ENCODE assay signal across 30 cellular contexts in genomic region chr1:167084739-167085138, GRCh38. TPM values are rescaled to one million over a fixed set of nuclear protein-coding genes. Genes with fewer than 3 reads are reported as not detected.
"Had no signal": no experiment of that assay in that cellular context is flagged by ENCODE, and none has a peak within 500 bp of the region (broad histone marks: within the 10 kb centered on the region; RNA-seq: fewer than 3 reads in every experiment).

No MANE protein-coding gene starts in this region.

- H3K9me3 ChIP-seq: gastrocnemius medialis, neutrophil, psoas muscle, sigmoid colon, spleen, thoracic aorta, vagina had no signal

- DNase-seq: dorsolateral prefrontal cortex; effector CD4-positive, alpha-beta T cell; foreskin fibroblast; gastrocnemius medialis; head of caudate nucleus; kidney; naive B cell; psoas muscle; right cardiac atrium; sigmoid colon; spleen; stimulated activated CD4-positive, alpha-beta T cell treated with anti-CD3 and anti-CD28 coated beads, Interleukin-4, amount 100 ng/mL, for 4 hours; stimulated activated naive B cell treated with anti-CD40 and anti-IgM and Interleukin-4, amounts not matched to agents 10 μg/mL and 1 μg/mL and 100 μg/mL, for 72 hours; trophoblast cell had no signal

- H3K4me3 ChIP-seq: dorsolateral prefrontal cortex, gastrocnemius medialis, lung, psoas muscle, sigmoid colon, spleen, thoracic aorta, vagina had no signal

- H3K27ac ChIP-seq: dorsolateral prefrontal cortex, epithelial cell of prostate, neutrophil, psoas muscle, spleen, thoracic aorta, vagina had no signal

- H3K4me3 Mint-ChIP-seq: memory B cell; naive B cell; natural killer cell treated with Interleukin-12 subunit alpha and Interleukin-12 subunit beta and Interleukin-15 and Interleukin-18, amount 100 ng/mL, for 72 hours; neural crest cell; stimulated activated naive B cell treated with anti-CD40 and anti-IgM and Interleukin-4, amounts not matched to agents 10 μg/mL and 1 μg/mL and 100 μg/mL, for 72 hours; stimulated activated naive CD8-positive, alpha-beta T cell treated with anti-CD3 and anti-CD28 coated beads, Interleukin-15, Interleukin-2, amounts not matched to agents 100 ng/mL and 50 ng/mL, for 24 hours had no signal

- H3K27me3 Mint-ChIP-seq: stimulated activated naive CD8-positive, alpha-beta T cell treated with anti-CD3 and anti-CD28 coated beads, Interleukin-15, Interleukin-2, amounts not matched to agents 100 ng/mL and 50 ng/mL, for 24 hours had no signal

- H3K36me3 ChIP-seq: gastrocnemius medialis, neutrophil, sigmoid colon, spleen, thoracic aorta, vagina had no signal

- H3K27me3 ChIP-seq: gastrocnemius medialis, neutrophil, vagina had no signal

- H3K27ac Mint-ChIP-seq: memory B cell; naive B cell; natural killer cell treated with Interleukin-12 subunit alpha and Interleukin-12 subunit beta and Interleukin-15 and Interleukin-18, amount 100 ng/mL, for 72 hours; stimulated activated naive B cell treated with anti-CD40 and anti-IgM and Interleukin-4, amounts not matched to agents 10 μg/mL and 1 μg/mL and 100 μg/mL, for 72 hours; stimulated activated naive CD8-positive, alpha-beta T cell treated with anti-CD3 and anti-CD28 coated beads, Interleukin-15, Interleukin-2, amounts not matched to agents 100 ng/mL and 50 ng/mL, for 24 hours had no signal

- H3K9me3 Mint-ChIP-seq: natural killer cell treated with Interleukin-12 subunit alpha and Interleukin-12 subunit beta and Interleukin-15 and Interleukin-18, amount 100 ng/mL, for 72 hours; neural crest cell; stimulated activated naive B cell treated with anti-CD40 and anti-IgM and Interleukin-4, amounts not matched to agents 10 μg/mL and 1 μg/mL and 100 μg/mL, for 72 hours; stimulated activated naive CD8-positive, alpha-beta T cell treated with anti-CD3 and anti-CD28 coated beads, Interleukin-15, Interleukin-2, amounts not matched to agents 100 ng/mL and 50 ng/mL, for 24 hours had no signal

- H3K36me3 Mint-ChIP-seq: memory B cell; natural killer cell treated with Interleukin-12 subunit alpha and Interleukin-12 subunit beta and Interleukin-15 and Interleukin-18, amount 100 ng/mL, for 72 hours; stimulated activated naive B cell treated with anti-CD40 and anti-IgM and Interleukin-4, amounts not matched to agents 10 μg/mL and 1 μg/mL and 100 μg/mL, for 72 hours had no signal

- ATAC-seq: esophagus mucosa; gastrocnemius medialis; left lobe of liver; natural killer cell treated with Interleukin-12 subunit alpha and Interleukin-12 subunit beta and Interleukin-15 and Interleukin-18, amount 100 ng/mL, for 72 hours; psoas muscle; right cardiac atrium; stimulated activated naive B cell treated with anti-CD40 and anti-IgM and Interleukin-4, amounts not matched to agents 10 μg/mL and 1 μg/mL and 100 μg/mL, for 72 hours had no signal

- H3K4me1 ChIP-seq: sigmoid colon, vagina had no signal

RNA-seq across cellular contexts. Expression of gene GPA33, which starts 5.4 kb away (rescaled TPM):
- total RNA-seq: esophagus mucosa; glomerular endothelial cell; natural killer cell treated with Interleukin-12 subunit alpha and Interleukin-12 subunit beta and Interleukin-15 and Interleukin-18, amount 100 ng/mL, for 72 hours; neural crest cell; osteocyte; thoracic aorta had no signal

RNA-seq across cellular contexts. Expression of gene STYXL2, which starts 9.1 kb away (rescaled TPM):
- total RNA-seq: esophagus mucosa; glomerular endothelial cell; left lobe of liver; mononuclear cell; natural killer cell treated with Interleukin-12 subunit alpha and Interleukin-12 subunit beta and Interleukin-15 and Interleukin-18, amount 100 ng/mL, for 72 hours; spleen; ureter; vagina had no signal
- polyA plus RNA-seq: liver, spleen had no signal
